In genomic region chr4:121648518-121648917, GRCh38 we compare ENCODE assay signal across 13 cellular contexts. TPM values are rescaled to one million over a fixed set of nuclear protein-coding genes. Genes with fewer than 3 reads are reported as not detected.
DNase-seq lines count a peak whose midpoint lies in the region; ATAC-seq and TF ChIP-seq lines count a peak whose summit lies in the region.
"Had no signal": no experiment of that assay in that cellular context is flagged by ENCODE, and none has a peak within 500 bp of the region (broad histone marks: within the 10 kb centered on the region; RNA-seq: fewer than 3 reads in every experiment).

No MANE protein-coding gene starts in this region.

- no peaks in the 10 kb centered on the region for H3K9me3 ChIP-seq in heart right ventricle
- no peaks in the 10 kb centered on the region for H3K9me3 ChIP-seq in aorta (ENCODE audit: control insufficient read depth, low read length)
- H3K9me3 ChIP-seq: Caco-2 had no signal

- DNase-seq in heart right ventricle (no peak), cardiac septum (ENCODE audit: low spot score) (no peak), fibroblast of gingiva (ENCODE audit: low read depth) (peak; percentile 72), islet precursor cell (peak; percentile 78), aorta (peak in 1 of 2 donors; percentile 75), SW 1271 (lab: John Stamatoyannopoulos, UW) (no peak), NAMALWA (ENCODE audit: low spot score) (no peak)
- DNase-seq: Caco-2, NCI-H1436, NCI-H69 had no signal

- no peaks in the 10 kb centered on the region for H3K36me3 ChIP-seq in heart right ventricle
- H3K36me3 ChIP-seq in aorta (ENCODE audit: control insufficient read depth in 1 of 2, insufficient read depth in 2 of 2, low read length in 1 of 2) = peaks cover 0 to 2% of the 10 kb centered on the region in 2 donors

- peak in 5 of 8 donors; percentile 46 to 81 (median 59) for ATAC-seq in heart right ventricle
- ATAC-seq in aorta (ENCODE audit: low FRiP score) = peak; percentile 60
- ATAC-seq in GM21381 (IDR thresholded peaks at IDR 0.05; ENCODE audit: unreplicated experiment) = no peak
- ATAC-seq: HCT116 had no signal

- H3K4me3 ChIP-seq in heart right ventricle (no peak overlapping the region), aorta (ENCODE audit: low read length in 2 of 2) (no peak overlapping the region)

- H3K4me1 ChIP-seq in heart right ventricle = no peaks in the 10 kb centered on the region
- peaks cover 0 to 3% of the 10 kb centered on the region in 2 donors for H3K4me1 ChIP-seq in aorta (ENCODE audit: control insufficient read depth in 1 of 2, insufficient read depth in 2 of 2, low read length in 2 of 2)

- WGBS in heart right ventricle, 2 donors = 19 to 27% methylated on average over 3 of the region's 3 CpGs
- WGBS in aorta, 2 donors = 3 to 5% methylated on average over 3 of the region's 3 CpGs

- intact Hi-C loops in heart right ventricle (cut with DNase I) (loop anchor here in 1 of 10 donors (10.0 kb wide), 1 partner anchor 84 kb away; no protein-coding TSS in a partner anchor), cardiac septum (cut with DNase I) (no loop called here), aorta (cut with DNase I) (no loop called here)

- no peak for TF ChIP-seq CTCF in heart right ventricle (IDR thresholded peaks at IDR 0.05)

- H3K27ac ChIP-seq in heart right ventricle (no peak overlapping the region), aorta (ENCODE audit: low read depth in 1 of 2, low read length in 2 of 2) (no peak overlapping the region)
- H3K27ac ChIP-seq: RWPE1 had no signal

- H3K27me3 ChIP-seq in heart right ventricle (no peaks in the 10 kb centered on the region), aorta (ENCODE audit: control insufficient read depth in 1 of 2, insufficient read depth in 2 of 2, low read length in 1 of 2) (no peaks in the 10 kb centered on the region)

RNA-seq across cellular contexts. Expression of gene ANXA5, which starts 48.3 kb away (rescaled TPM):
- total RNA-seq in heart right ventricle = 100 to 1,000 TPM in 9 of 10 donors, 10 to 100 TPM in 1; 90.8 to 204 (median 115) TPM
- 100 to 1,000 TPM; 107 to 285 TPM for polyA plus RNA-seq in heart right ventricle
- 152 TPM for total RNA-seq in cardiac septum
- 100 to 1,000 TPM; 335 to 471 TPM for total RNA-seq in aorta
- polyA plus RNA-seq in aorta = 100 to 1,000 TPM; 355 to 434 TPM

Comparison
In these comparisons a context has a peak if more than half of its experiments do, and no peak if none do; other contexts are left out.
1. DNase-seq: peak in fibroblast of gingiva (single experiment) and islet precursor cell (single experiment); none in heart right ventricle (0 of 2), cardiac septum (single experiment), SW 1271 (0 of 2) and NAMALWA (single experiment).